In genomic region chr5:138929571-138929955, GRCh38 we compare ENCODE assay signal across 16 cellular contexts. TPM values are rescaled to one million over a fixed set of nuclear protein-coding genes. Genes with fewer than 3 reads are reported as not detected.
"Had no signal": no experiment of that assay in that cellular context is flagged by ENCODE, and none has a peak within 500 bp of the region (broad histone marks: within the 10 kb centered on the region; RNA-seq: fewer than 3 reads in every experiment).

No MANE protein-coding gene starts in this region.

- DNase-seq: activated CD4-positive, alpha-beta memory T cell treated with anti-CD3 and anti-CD28 coated beads, Interleukin-2, amount 10 ng/mL, durations not matched to agents 7 days and 5 days; activated naive CD8-positive, alpha-beta T cell treated with anti-CD3 and anti-CD28 coated beads, Interleukin-2, amount 10 ng/mL, durations not matched to agents 7 days and 5 days; activated T-cell treated with anti-CD3 and anti-CD28 coated beads, Interleukin-2, amount 50 U/mL, for 72 hours; cortex of kidney; effector memory CD4-positive, alpha-beta T cell; erythroblast; SJCRH30; stimulated activated CD4-positive, alpha-beta T cell treated with anti-CD3 and anti-CD28 coated beads, Interleukin-15, amount 100 ng/mL, for 24 hours; stimulated activated CD4-positive, alpha-beta T cell treated with anti-CD3 and anti-CD28 coated beads, Interleukin-4, amount 100 ng/mL, for 24 hours; stimulated activated naive CD8-positive, alpha-beta T cell treated with anti-CD3 and anti-CD28 coated beads, Interleukin-15, amount 100 ng/mL, for 72 hours; transverse colon had no signal

- H3K27ac ChIP-seq: cardiac muscle cell, SJCRH30 had no signal

- H3K4me1 Mint-ChIP-seq: activated CD4-positive, alpha-beta memory T cell treated with anti-CD3 and anti-CD28 coated beads, Interleukin-2, amount 10 ng/mL, durations not matched to agents 7 days and 5 days; activated naive CD8-positive, alpha-beta T cell treated with anti-CD3 and anti-CD28 coated beads, Interleukin-2, amount 10 ng/mL, durations not matched to agents 7 days and 5 days; memory B cell; stimulated activated naive CD8-positive, alpha-beta T cell treated with anti-CD3 and anti-CD28 coated beads, Interleukin-15, amount 100 ng/mL, for 72 hours had no signal

- H3K9me3 Mint-ChIP-seq: activated CD4-positive, alpha-beta memory T cell treated with anti-CD3 and anti-CD28 coated beads, Interleukin-2, amount 10 ng/mL, durations not matched to agents 7 days and 5 days; activated naive CD8-positive, alpha-beta T cell treated with anti-CD3 and anti-CD28 coated beads, Interleukin-2, amount 10 ng/mL, durations not matched to agents 7 days and 5 days; activated T-cell treated with anti-CD3 and anti-CD28 coated beads, Interleukin-2, amount 50 U/mL, for 72 hours; memory B cell; natural killer cell treated with Interleukin-12 subunit alpha and Interleukin-12 subunit beta and Interleukin-15 and Interleukin-18, amount 100 ng/mL, for 72 hours; stimulated activated naive CD8-positive, alpha-beta T cell treated with anti-CD3 and anti-CD28 coated beads, Interleukin-15, amount 100 ng/mL, for 72 hours had no signal

- H3K4me3 Mint-ChIP-seq: activated CD4-positive, alpha-beta memory T cell treated with anti-CD3 and anti-CD28 coated beads, Interleukin-2, amount 10 ng/mL, durations not matched to agents 7 days and 5 days; activated naive CD8-positive, alpha-beta T cell treated with anti-CD3 and anti-CD28 coated beads, Interleukin-2, amount 10 ng/mL, durations not matched to agents 7 days and 5 days; activated T-cell treated with anti-CD3 and anti-CD28 coated beads, Interleukin-2, amount 50 U/mL, for 72 hours; memory B cell; natural killer cell treated with Interleukin-12 subunit alpha and Interleukin-12 subunit beta and Interleukin-15 and Interleukin-18, amount 100 ng/mL, for 72 hours; stimulated activated naive CD8-positive, alpha-beta T cell treated with anti-CD3 and anti-CD28 coated beads, Interleukin-15, amount 100 ng/mL, for 72 hours had no signal

- H3K9me3 ChIP-seq: ascending aorta, SJCRH30, transverse colon had no signal

- ATAC-seq: activated T-cell treated with anti-CD3 and anti-CD28 coated beads, Interleukin-2, amount 50 U/mL, for 72 hours; left lobe of liver; natural killer cell treated with Interleukin-12 subunit alpha and Interleukin-12 subunit beta and Interleukin-15 and Interleukin-18, amount 100 ng/mL, for 72 hours; stimulated activated naive CD8-positive, alpha-beta T cell treated with anti-CD3 and anti-CD28 coated beads, Interleukin-15, amount 100 ng/mL, for 72 hours had no signal

- H3K4me3 ChIP-seq: ascending aorta, cardiac muscle cell, SJCRH30, transverse colon had no signal

- H3K27ac Mint-ChIP-seq: activated CD4-positive, alpha-beta memory T cell treated with anti-CD3 and anti-CD28 coated beads, Interleukin-2, amount 10 ng/mL, durations not matched to agents 7 days and 5 days; activated naive CD8-positive, alpha-beta T cell treated with anti-CD3 and anti-CD28 coated beads, Interleukin-2, amount 10 ng/mL, durations not matched to agents 7 days and 5 days; activated T-cell treated with anti-CD3 and anti-CD28 coated beads, Interleukin-2, amount 50 U/mL, for 72 hours; memory B cell; natural killer cell treated with Interleukin-12 subunit alpha and Interleukin-12 subunit beta and Interleukin-15 and Interleukin-18, amount 100 ng/mL, for 72 hours had no signal

- H3K4me1 ChIP-seq: SJCRH30 had no signal

- H3K27me3 ChIP-seq: ascending aorta, cardiac muscle cell, SJCRH30, transverse colon had no signal

- H3K27me3 Mint-ChIP-seq: activated CD4-positive, alpha-beta memory T cell treated with anti-CD3 and anti-CD28 coated beads, Interleukin-2, amount 10 ng/mL, durations not matched to agents 7 days and 5 days; activated naive CD8-positive, alpha-beta T cell treated with anti-CD3 and anti-CD28 coated beads, Interleukin-2, amount 10 ng/mL, durations not matched to agents 7 days and 5 days; memory B cell; natural killer cell treated with Interleukin-12 subunit alpha and Interleukin-12 subunit beta and Interleukin-15 and Interleukin-18, amount 100 ng/mL, for 72 hours; stimulated activated naive CD8-positive, alpha-beta T cell treated with anti-CD3 and anti-CD28 coated beads, Interleukin-15, amount 100 ng/mL, for 72 hours had no signal

RNA-seq across cellular contexts. Expression of gene LRRTM2, which starts 54.4 kb away (rescaled TPM):
- total RNA-seq: ascending aorta, cardiac muscle cell, left lobe of liver had no signal
